In genomic region chr1:247936965-247937734, GRCh38 we compare ENCODE assay signal across 8 cellular contexts. TPM values are rescaled to one million over a fixed set of nuclear protein-coding genes. Genes with fewer than 3 reads are reported as not detected.
DNase-seq lines count a peak whose midpoint lies in the region; ATAC-seq and TF ChIP-seq lines count a peak whose summit lies in the region.
"Not testable (repeated sequence)": the region's sequence is repeated elsewhere in the genome, so short reads cannot be mapped to it uniquely, and the experiment has no call there.

No MANE protein-coding gene starts in this region.

- ATAC-seq in HG02623 (IDR thresholded peaks at IDR 0.05; ENCODE audit: unreplicated experiment) = peak; percentile 100
- ATAC-seq in right cardiac atrium = peak; percentile 75 to 88

- peak; percentile 68 for TF ChIP-seq CTCF in GM13977 (IDR thresholded peaks at IDR 0.05; ENCODE audit: extremely low read depth, insufficient read depth, missing control alignments)
- peak; percentile 41 to 62 (median 47) for TF ChIP-seq CTCF in transverse colon (IDR thresholded peaks at IDR 0.05)

- H3K27me3 ChIP-seq in MG63; right cardiac atrium (ENCODE audit: control insufficient read depth, insufficient read depth); transverse colon: not testable (repeated sequence)

- H3K4me1 ChIP-seq in right cardiac atrium (ENCODE audit: control insufficient read depth, insufficient read depth, low read length); transverse colon: not testable (repeated sequence)

- not testable (repeated sequence) for TF ChIP-seq POLR2A in transverse colon (IDR thresholded peaks at IDR 0.05)

- H3K27ac ChIP-seq in right cardiac atrium (ENCODE audit: low read length); transverse colon: not testable (repeated sequence)

- TF ChIP-seq EP300 in transverse colon (IDR thresholded peaks at IDR 0.05; ENCODE audit: low read depth) = not testable (repeated sequence)

- H3K36me3 ChIP-seq in MG63, transverse colon: not testable (repeated sequence)

- 17% methylated on average over 44 of the region's 44 CpGs for WGBS in right cardiac atrium
- WGBS in transverse colon (ENCODE audit: low coverage in 1 of 2), 2 donors = 21 to 46% methylated on average over 2 to 44 of the region's 44 CpGs

- intact Hi-C loops in right cardiac atrium (cut with DNase I); posterior vena cava (cut with DNase I); transverse colon (cut with DNase I; ENCODE audit: low total_unique reads): not testable (repeated sequence)

- in situ Hi-C loops in GM13977 (cut with MboI; ENCODE audit: low pct_unique_long_range_greater_than_20kb, low sequenced_read_pairs, unreplicated experiment); transverse colon (cut with MboI; ENCODE audit: low pct_ligation_motif_present in 1 of 4, low pct_unique_long_range_greater_than_20kb in 1 of 4, low sequenced_read_pairs in 3 of 4): not testable (repeated sequence)

- not testable (repeated sequence) for H3K9me3 ChIP-seq in MG63; right cardiac atrium (ENCODE audit: control insufficient read depth, low read length); transverse colon

- DNase-seq in GM13977 (ENCODE audit: low spot score) (peak; percentile 34), MG63 (peak; percentile 86), UCSD-AML1 (lab: John Stamatoyannopoulos, UW; ENCODE audit: unreplicated experiment) (peak; percentile 97), anterior cingulate cortex (lab: John Stamatoyannopoulos, UW) (peak in 53 of 58 donors; percentile 11 to 89 (median 63)), right cardiac atrium (peak; percentile 65 to 88 (median 88)), posterior vena cava (ENCODE audit: low spot score) (peak; percentile 92), transverse colon (peak; percentile 81)

- peak overlapping the region; percentile 55 for H3K4me3 ChIP-seq in MG63
- not testable (repeated sequence) for H3K4me3 ChIP-seq in right cardiac atrium (ENCODE audit: low read length)
- H3K4me3 ChIP-seq in transverse colon = peak overlapping the region in 3 of 4 donors; percentile 4 to 39 (median 22)

RNA-seq across cellular contexts. Expression of gene OR2L8, which starts 11.5 kb away (rescaled TPM):
- total RNA-seq in MG63 (2014; rRNA removed; shearing (Covaris generic); ENCODE audit: low replicate concordance) = not detected in 2 replicates
- not detected for total RNA-seq in right cardiac atrium
- polyA plus RNA-seq in right cardiac atrium = not detected
- total RNA-seq in posterior vena cava = not detected
- total RNA-seq in transverse colon = not detected

RNA-seq across cellular contexts. Expression of gene OR2AJ1, which starts 12.5 kb away (rescaled TPM):
- not detected in 2 replicates for total RNA-seq in MG63 (2014; rRNA removed; shearing (Covaris generic); ENCODE audit: low replicate concordance)
- total RNA-seq in right cardiac atrium (not detected), posterior vena cava (not detected), transverse colon (not detected)
- polyA plus RNA-seq in right cardiac atrium = not detected

RNA-seq across cellular contexts. Expression of gene OR2T8, which starts 17.1 kb away (rescaled TPM):
- total RNA-seq in MG63 (2014; rRNA removed; shearing (Covaris generic); ENCODE audit: low replicate concordance) = not detected in 2 replicates
- total RNA-seq in right cardiac atrium (not detected), posterior vena cava (not detected), transverse colon (not detected)
- not detected for polyA plus RNA-seq in right cardiac atrium

RNA-seq across cellular contexts. Expression of gene OR2AK2, which starts 27.9 kb away (rescaled TPM):
- not detected in 2 replicates for total RNA-seq in MG63 (2014; rRNA removed; shearing (Covaris generic); ENCODE audit: low replicate concordance)
- total RNA-seq in right cardiac atrium (not detected), posterior vena cava (not detected), transverse colon (not detected)
- not detected for polyA plus RNA-seq in right cardiac atrium

RNA-seq across cellular contexts. Expression of gene OR2W3, which starts 41.8 kb away (rescaled TPM):
- total RNA-seq in MG63 (2014; rRNA removed; shearing (Covaris generic); ENCODE audit: low replicate concordance) = 1.7 and 4.0 TPM in 2 replicates
- total RNA-seq in right cardiac atrium = under 1 TPM in 1 of 4 donors, not detected in 3; 0.26 TPM
- polyA plus RNA-seq in right cardiac atrium = not detected
- total RNA-seq in posterior vena cava = 1 to 10 TPM in 1 of 2 donors, under 1 TPM in 1; 0.33 to 1.9 TPM
- 1 to 10 TPM in 1 of 4 donors, under 1 TPM in 1, not detected in 2; 0.68 to 5.4 TPM for total RNA-seq in transverse colon

Comparison
In these comparisons a context has a peak if more than half of its experiments do, and no peak if none do; other contexts are left out.
1. DNase-seq: peak in every context shown above with its lines; median percentile 97 in UCSD-AML1; 92 in posterior vena cava; 88 in right cardiac atrium; 86 in MG63; 81 in transverse colon; 63 in anterior cingulate cortex; 34 in GM13977.